In the genomic region with DNA sequence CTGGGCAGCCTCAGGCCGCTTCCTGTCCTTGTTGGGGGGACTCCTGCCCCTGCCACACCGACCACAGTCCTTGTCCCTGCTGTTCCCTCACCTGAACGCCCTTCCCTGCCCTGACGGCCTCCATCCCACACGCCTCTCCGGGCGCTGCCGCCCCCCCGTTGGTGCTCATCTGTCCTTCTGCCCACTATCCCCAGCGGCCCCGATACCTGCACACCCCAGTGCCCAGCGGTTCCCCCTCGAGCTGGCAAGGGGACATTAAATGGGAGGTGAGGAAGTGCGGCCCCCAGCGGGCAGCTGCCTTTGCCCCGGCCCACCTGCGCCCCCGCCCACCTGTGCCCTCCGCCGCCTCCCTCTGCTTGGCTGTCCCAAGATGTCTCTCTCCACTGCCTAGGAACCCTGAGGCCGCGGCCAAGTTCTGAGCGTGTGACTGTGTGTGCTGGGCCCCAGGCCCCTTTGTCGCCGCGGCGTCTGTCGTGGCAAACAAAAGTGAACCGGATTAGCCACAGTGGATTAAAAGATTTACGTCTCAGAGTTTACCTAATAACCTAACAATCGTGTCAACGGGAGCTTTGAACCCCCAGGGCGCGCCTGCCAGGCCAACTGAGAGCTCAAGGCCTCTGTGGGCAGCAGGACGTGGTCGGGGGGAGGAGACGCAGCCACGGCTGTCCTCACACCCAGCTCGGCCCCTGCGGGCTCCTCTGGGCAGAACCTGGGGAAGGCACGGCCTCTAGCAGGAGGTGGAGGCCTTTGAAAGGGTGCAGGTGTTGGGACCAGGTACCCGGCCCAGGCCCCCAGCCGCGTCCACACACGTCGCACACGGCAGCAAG, we compare ENCODE assay signal across 24 cellular contexts.
"Had no signal": no experiment of that assay in that cellular context is flagged by ENCODE, and none has a peak within 500 bp of the region (broad histone marks: within the 10 kb centered on the region; RNA-seq: fewer than 3 reads in every experiment).

No MANE protein-coding gene starts in this region.

- H3K9me3 Mint-ChIP-seq: activated CD4-positive, alpha-beta memory T cell treated with anti-CD3 and anti-CD28 coated beads, Interleukin-2, amount 10 ng/mL, durations not matched to agents 7 days and 5 days; activated naive CD8-positive, alpha-beta T cell treated with anti-CD3 and anti-CD28 coated beads, Interleukin-2, amount 50 U/mL, for 24 hours; activated T-helper 1 cell treated with anti-CD3 and anti-CD28 coated beads, Interleukin-12 subunit alpha, Interleukin-12 subunit beta, Interleukin-2, Interleukin-4 antibody, amounts not matched to agents 30 ng/mL and 10 ng/mL and 1 ng/mL, durations not matched to agents 14 hours and 24 hours and 36 hours; natural killer cell treated with Interleukin-12 subunit alpha and Interleukin-12 subunit beta and Interleukin-15 and Interleukin-18, amount 100 ng/mL, for 72 hours; stimulated activated naive CD8-positive, alpha-beta T cell treated with anti-CD3 and anti-CD28 coated beads, Interleukin-15, amount 100 ng/mL, for 72 hours; T-helper 1 cell treated with Interleukin-12 subunit alpha and Interleukin-12 subunit beta and Interleukin-4 antibody, amounts not matched to agents 30 μg/mL and 1 μg/mL, for 36 hours had no signal

- H3K9me3 ChIP-seq: body of pancreas, right lobe of liver, tibial artery had no signal

- H3K36me3 ChIP-seq: cardiac muscle cell, right lobe of liver, tibial artery had no signal

- H3K4me3 ChIP-seq: body of pancreas, cardiac muscle cell, right lobe of liver, skin epidermis, tibial artery had no signal

- H3K27me3 Mint-ChIP-seq: activated CD4-positive, alpha-beta memory T cell treated with anti-CD3 and anti-CD28 coated beads, Interleukin-2, amount 10 ng/mL, durations not matched to agents 7 days and 5 days; natural killer cell treated with Interleukin-12 subunit alpha and Interleukin-12 subunit beta and Interleukin-15 and Interleukin-18, amount 100 ng/mL, for 72 hours; stimulated activated naive CD8-positive, alpha-beta T cell treated with anti-CD3 and anti-CD28 coated beads, Interleukin-15, amount 100 ng/mL, for 72 hours had no signal

- DNase-seq: activated CD4-positive, alpha-beta memory T cell treated with anti-CD3 and anti-CD28 coated beads, Interleukin-2, amount 10 ng/mL, durations not matched to agents 7 days and 5 days; activated CD4-positive, alpha-beta T cell treated with anti-CD3 and anti-CD28 coated beads for 48 hours; activated CD4-positive, CD25-positive, alpha-beta regulatory T cell; activated gamma-delta T cell; activated naive CD4-positive, alpha-beta T cell treated with anti-CD3 and anti-CD28 coated beads, Interleukin-2, amount 50 U/mL, for 16 hours; activated naive CD8-positive, alpha-beta T cell treated with anti-CD3 and anti-CD28 coated beads, Interleukin-2, amount 50 U/mL, for 24 hours; anterior cingulate cortex; body of pancreas; effector CD8-positive, alpha-beta T cell; foreskin melanocyte; glutamatergic neuron; left ventricle myocardium superior; midbrain; stimulated activated CD4-positive, alpha-beta T cell treated with anti-CD3 and anti-CD28 coated beads, Interleukin-1b, Interleukin-23, amount 100 ng/mL, for 48 hours; stimulated activated naive CD8-positive, alpha-beta T cell treated with anti-CD3 and anti-CD28 coated beads, Interleukin-15, amount 100 ng/mL, for 72 hours; tibial artery had no signal

- H3K4me1 ChIP-seq: parathyroid adenoma, right lobe of liver had no signal

- H3K4me3 Mint-ChIP-seq: activated CD4-positive, alpha-beta memory T cell treated with anti-CD3 and anti-CD28 coated beads, Interleukin-2, amount 10 ng/mL, durations not matched to agents 7 days and 5 days; activated naive CD8-positive, alpha-beta T cell treated with anti-CD3 and anti-CD28 coated beads, Interleukin-2, amount 50 U/mL, for 24 hours; activated T-helper 1 cell treated with anti-CD3 and anti-CD28 coated beads, Interleukin-12 subunit alpha, Interleukin-12 subunit beta, Interleukin-2, Interleukin-4 antibody, amounts not matched to agents 30 ng/mL and 10 ng/mL and 1 ng/mL, durations not matched to agents 14 hours and 24 hours and 36 hours; natural killer cell treated with Interleukin-12 subunit alpha and Interleukin-12 subunit beta and Interleukin-15 and Interleukin-18, amount 100 ng/mL, for 72 hours; stimulated activated naive CD8-positive, alpha-beta T cell treated with anti-CD3 and anti-CD28 coated beads, Interleukin-15, amount 100 ng/mL, for 72 hours; T-helper 1 cell treated with Interleukin-12 subunit alpha and Interleukin-12 subunit beta and Interleukin-4 antibody, amounts not matched to agents 30 μg/mL and 1 μg/mL, for 36 hours had no signal

- H3K27ac Mint-ChIP-seq: activated CD4-positive, alpha-beta memory T cell treated with anti-CD3 and anti-CD28 coated beads, Interleukin-2, amount 10 ng/mL, durations not matched to agents 7 days and 5 days; activated naive CD8-positive, alpha-beta T cell treated with anti-CD3 and anti-CD28 coated beads, Interleukin-2, amount 50 U/mL, for 24 hours; activated T-helper 1 cell treated with anti-CD3 and anti-CD28 coated beads, Interleukin-12 subunit alpha, Interleukin-12 subunit beta, Interleukin-2, Interleukin-4 antibody, amounts not matched to agents 30 ng/mL and 10 ng/mL and 1 ng/mL, durations not matched to agents 14 hours and 24 hours and 36 hours; natural killer cell treated with Interleukin-12 subunit alpha and Interleukin-12 subunit beta and Interleukin-15 and Interleukin-18, amount 100 ng/mL, for 72 hours; stimulated activated naive CD8-positive, alpha-beta T cell treated with anti-CD3 and anti-CD28 coated beads, Interleukin-15, amount 100 ng/mL, for 72 hours; T-helper 1 cell treated with Interleukin-12 subunit alpha and Interleukin-12 subunit beta and Interleukin-4 antibody, amounts not matched to agents 30 μg/mL and 1 μg/mL, for 36 hours had no signal

- ATAC-seq: activated naive CD8-positive, alpha-beta T cell treated with anti-CD3 and anti-CD28 coated beads, Interleukin-2, amount 50 U/mL, for 24 hours; body of pancreas; esophagus mucosa; left ventricle myocardium superior; natural killer cell treated with Interleukin-12 subunit alpha and Interleukin-12 subunit beta and Interleukin-15 and Interleukin-18, amount 100 ng/mL, for 72 hours; right lobe of liver; stimulated activated naive CD8-positive, alpha-beta T cell treated with anti-CD3 and anti-CD28 coated beads, Interleukin-15, amount 100 ng/mL, for 72 hours had no signal

- H3K36me3 Mint-ChIP-seq: natural killer cell treated with Interleukin-12 subunit alpha and Interleukin-12 subunit beta and Interleukin-15 and Interleukin-18, amount 100 ng/mL, for 72 hours had no signal
